ENCODE assay signal across 8 cellular contexts in genomic region chrX:79259073-79259689, GRCh38.
DNase-seq lines count a peak whose midpoint lies in the region; ATAC-seq and TF ChIP-seq lines count a peak whose summit lies in the region.

No MANE protein-coding gene starts in this region.

- H3K4me1 ChIP-seq in heart right ventricle, result peaks cover 0 to 20% (median 0%) of the 10 kb centered on the region in 9 donors

- H3K9me3 Mint-ChIP-seq in activated CD4-positive, alpha-beta T cell treated with anti-CD3 and anti-CD28 coated beads, Interleukin-2, amount 10 ng/mL, durations not matched to agents 24 days and 14 days, result peaks cover 11% of the 10 kb centered on the region
- H3K9me3 Mint-ChIP-seq in nephron, result peaks cover 9% of the 10 kb centered on the region

- no peak for TF ChIP-seq CTCF in heart right ventricle (IDR thresholded peaks at IDR 0.05)
- TF ChIP-seq CTCF in nephron (IDR thresholded peaks at IDR 0.05; ENCODE audit: unreplicated experiment in 3 of 3), result no peak

- peak overlapping the region; percentile 93 for H3K27ac Mint-ChIP-seq in activated CD4-positive, alpha-beta T cell treated with anti-CD3 and anti-CD28 coated beads, Interleukin-2, amount 10 ng/mL, durations not matched to agents 24 days and 14 days
- H3K27ac Mint-ChIP-seq in nephron, result peak overlapping the region; percentile 18 to 68 (median 48)

- H3K4me3 ChIP-seq in heart right ventricle, result no peak overlapping the region

- H3K36me3 Mint-ChIP-seq in activated CD4-positive, alpha-beta T cell treated with anti-CD3 and anti-CD28 coated beads, Interleukin-2, amount 10 ng/mL, durations not matched to agents 24 days and 14 days (ENCODE audit: low read depth), result peaks cover 20% of the 10 kb centered on the region
- H3K36me3 Mint-ChIP-seq in nephron (ENCODE audit: low read depth), result no peaks in the 10 kb centered on the region

- H3K36me3 ChIP-seq in heart right ventricle, result no peaks in the 10 kb centered on the region

- 23 to 31% methylated on average over 2 of the region's 2 CpGs for WGBS in heart right ventricle, 2 donors

- H3K27me3 ChIP-seq in heart right ventricle, result peaks cover 0 to 15% (median 0%) of the 10 kb centered on the region in 7 donors

- H3K27me3 Mint-ChIP-seq in activated CD4-positive, alpha-beta T cell treated with anti-CD3 and anti-CD28 coated beads, Interleukin-2, amount 10 ng/mL, durations not matched to agents 24 days and 14 days, result no peaks in the 10 kb centered on the region
- H3K27me3 Mint-ChIP-seq in nephron (ENCODE audit: low read depth), result no peaks in the 10 kb centered on the region

- H3K27ac ChIP-seq in heart right ventricle, result peak overlapping the region in 5 of 10 donors; percentile 5 to 51 (median 32)

- peaks cover 0 to 8% (median 0%) of the 10 kb centered on the region in 11 donors for H3K9me3 ChIP-seq in heart right ventricle

- peak in 7 of 8 donors; percentile 51 to 85 (median 70) for ATAC-seq in heart right ventricle
- ATAC-seq in HG03280 (IDR thresholded peaks at IDR 0.05; ENCODE audit: unreplicated experiment), result peak; percentile 90

- intact Hi-C loops in heart right ventricle (cut with DNase I), result no loop called here
- intact Hi-C loops in cardiac septum (cut with DNase I), result no loop called here
- intact Hi-C loops in activated CD4-positive, alpha-beta T cell treated with anti-CD3 and anti-CD28 coated beads, Interleukin-2, amount 10 ng/mL, durations not matched to agents 24 days and 14 days (cut with micrococcal nuclease), result loop anchor here (1.0 to 10.0 kb wide), 10 partner anchors 77 to 884 kb away; no protein-coding TSS in a partner anchor

- peaks cover 52% of the 10 kb centered on the region for H3K4me1 Mint-ChIP-seq in activated CD4-positive, alpha-beta T cell treated with anti-CD3 and anti-CD28 coated beads, Interleukin-2, amount 10 ng/mL, durations not matched to agents 24 days and 14 days
- peaks cover 10% of the 10 kb centered on the region for H3K4me1 Mint-ChIP-seq in nephron

- H3K4me3 Mint-ChIP-seq in activated CD4-positive, alpha-beta T cell treated with anti-CD3 and anti-CD28 coated beads, Interleukin-2, amount 10 ng/mL, durations not matched to agents 24 days and 14 days, result peak overlapping the region; percentile 75
- H3K4me3 Mint-ChIP-seq in nephron, result no peak overlapping the region

- peak in 1 of 2 donors; percentile 16 for DNase-seq in heart right ventricle
- no peak for DNase-seq in cardiac septum (ENCODE audit: low spot score)
- DNase-seq in activated CD4-positive, alpha-beta T cell treated with anti-CD3 and anti-CD28 coated beads, Interleukin-2, amount 10 ng/mL, durations not matched to agents 24 days and 14 days, result peak; percentile 89
- no peak for DNase-seq in NCI-H446 treated with DMSO at 0.1 percent for 48 hours (lab: John Stamatoyannopoulos, UW)
- DNase-seq in D341Med (ENCODE audit: low spot score), result no peak
- no peak for DNase-seq in hepatic stellate cell (ENCODE audit: low spot score)
